ENCODE assay signal across 23 cellular contexts in genomic region chr1:30403061-30403645, GRCh38.
"Had no signal": no experiment of that assay in that cellular context is flagged by ENCODE, and none has a peak within 500 bp of the region (broad histone marks: within the 10 kb centered on the region; RNA-seq: fewer than 3 reads in every experiment).

No MANE protein-coding gene starts in this region.

- ATAC-seq: activated naive CD8-positive, alpha-beta T cell treated with anti-CD3 and anti-CD28 coated beads, Interleukin-2, amount 50 U/mL, for 24 hours; foreskin keratinocyte; left lobe of liver; lower lobe of right lung; stimulated activated naive B cell treated with anti-CD40 and anti-IgM and Interleukin-4, amounts not matched to agents 10 μg/mL and 1 μg/mL and 100 μg/mL, for 72 hours had no signal

- H3K36me3 ChIP-seq: breast epithelium, esophagus muscularis mucosa, heart left ventricle, lower lobe of right lung, neutrophil, stomach, tibial artery had no signal

- DNase-seq: activated CD4-positive, alpha-beta T cell treated with anti-CD3 and anti-CD28 coated beads for 4 hours; activated CD4-positive, alpha-beta T cell treated with anti-CD3 and anti-CD28 coated beads, Interleukin-2, amount 50 U/mL, for 4 hours; activated gamma-delta T cell; activated naive CD4-positive, alpha-beta T cell treated with anti-CD3 and anti-CD28 coated beads, Interleukin-2, amount 10 ng/mL, durations not matched to agents 7 days and 5 days; activated naive CD8-positive, alpha-beta T cell treated with anti-CD3 and anti-CD28 coated beads, Interleukin-2, amount 50 U/mL, for 24 hours; activated T-cell treated with anti-CD3 and anti-CD28 coated beads for 4 hours; amygdala; foreskin keratinocyte; heart left ventricle; lower lobe of right lung; mesenchymal stem cell; stimulated activated CD4-positive, alpha-beta T cell treated with anti-CD3 and anti-CD28 coated beads, Interleukin-15, amount 100 ng/mL, for 24 hours; stimulated activated CD4-positive, alpha-beta T cell treated with anti-CD3 and anti-CD28 coated beads, Interleukin-2, amount 100 ng/mL, for 24 hours; stimulated activated naive B cell treated with anti-CD40 and anti-IgM and Interleukin-4, amounts not matched to agents 10 μg/mL and 1 μg/mL and 100 μg/mL, for 72 hours; stomach; T-helper 1 cell had no signal

- H3K4me3 ChIP-seq: breast epithelium, esophagus muscularis mucosa, heart left ventricle, lower lobe of right lung, smooth muscle cell, stomach, tibial artery had no signal

- H3K4me1 ChIP-seq: breast epithelium, esophagus muscularis mucosa, lower lobe of right lung, stomach, tibial artery had no signal

- H3K27ac ChIP-seq: breast epithelium, esophagus muscularis mucosa, foreskin keratinocyte, heart left ventricle, lower lobe of right lung, neutrophil, stomach, tibial artery, VCaP had no signal

- H3K4me2 ChIP-seq: smooth muscle cell had no signal

- H3K27me3 ChIP-seq: breast epithelium, foreskin keratinocyte, neutrophil had no signal

- H3K9me3 ChIP-seq: breast epithelium, esophagus muscularis mucosa, heart left ventricle, lower lobe of right lung, neutrophil, stomach, tibial artery had no signal
